16 cellular contexts compared by ENCODE assay signal in the genomic region with DNA sequence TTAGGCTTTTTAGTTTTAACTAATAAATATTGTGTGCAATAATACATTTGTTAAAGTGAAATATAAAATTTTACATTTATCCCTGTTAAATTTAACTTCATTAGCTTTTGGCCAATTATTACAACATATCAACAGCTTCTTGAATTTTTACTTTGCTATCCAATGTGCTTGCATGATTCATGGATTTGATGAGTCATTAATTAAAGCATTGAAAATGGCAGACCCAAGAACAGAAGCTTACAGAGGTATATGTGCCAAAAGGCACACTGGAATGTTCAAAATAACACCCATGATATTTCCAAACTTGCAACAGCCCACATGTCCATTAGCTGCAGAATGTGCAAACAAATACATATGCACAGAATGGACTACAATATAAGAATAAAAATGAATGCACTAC.
"Had no signal": no experiment of that assay in that cellular context is flagged by ENCODE, and none has a peak within 500 bp of the region (broad histone marks: within the 10 kb centered on the region; RNA-seq: fewer than 3 reads in every experiment).

No MANE protein-coding gene starts in this region.

- ATAC-seq: heart right ventricle, psoas muscle had no signal

- H3K36me3 ChIP-seq: ascending aorta, heart right ventricle, left ventricle myocardium inferior, sigmoid colon had no signal

- H3K27ac ChIP-seq: ascending aorta, heart right ventricle, left ventricle myocardium inferior, psoas muscle, sigmoid colon had no signal

- H3K9me3 ChIP-seq: ascending aorta, heart right ventricle, left ventricle myocardium inferior, psoas muscle, sigmoid colon had no signal

- H3K27me3 ChIP-seq: ascending aorta, sigmoid colon had no signal

- H3K4me3 ChIP-seq: ascending aorta, heart right ventricle, left ventricle myocardium inferior, psoas muscle, sigmoid colon had no signal

- DNase-seq: activated CD4-positive, alpha-beta memory T cell treated with anti-CD3 and anti-CD28 coated beads for 36 hours; activated naive CD8-positive, alpha-beta T cell treated with anti-CD3 and anti-CD28 coated beads, Interleukin-2, amount 10 ng/mL, durations not matched to agents 7 days and 5 days; activated T-cell treated with anti-CD3 and anti-CD28 coated beads, Interleukin-2, amount 50 U/mL, for 48 hours; caudate nucleus; effector memory CD4-positive, alpha-beta T cell; heart right ventricle; islet precursor cell; left ventricle myocardium inferior; mesendoderm; psoas muscle; sigmoid colon; stimulated activated CD4-positive, alpha-beta T cell treated with anti-CD3 and anti-CD28 coated beads, Interleukin-12 subunit alpha, Interleukin-12 subunit beta, amount 100 ng/mL, for 4 hours; stimulated activated naive CD4-positive, alpha-beta T cell treated with Interleukin-2 at 50 U/mL for 16 hours; T-helper 9 cell; trophoblast cell had no signal

- H3K4me1 ChIP-seq: ascending aorta, heart right ventricle, left ventricle myocardium inferior, psoas muscle, sigmoid colon had no signal
